Comparison of ENCODE assay signal across 1 cellular context in genomic region chr1:203464226-203464625, GRCh38.
TF ChIP-seq lines count a peak whose summit lies in the region.

No MANE protein-coding gene starts in this region.

TF ChIP-seq in SK-N-SH treated with all-trans-retinoic acid at 6 μM for 48 hours, 23 proteins besides CTCF, POLR2A, EP300 and RAD21 (continued from another document):
- TF ChIP-seq, protein P1, sequence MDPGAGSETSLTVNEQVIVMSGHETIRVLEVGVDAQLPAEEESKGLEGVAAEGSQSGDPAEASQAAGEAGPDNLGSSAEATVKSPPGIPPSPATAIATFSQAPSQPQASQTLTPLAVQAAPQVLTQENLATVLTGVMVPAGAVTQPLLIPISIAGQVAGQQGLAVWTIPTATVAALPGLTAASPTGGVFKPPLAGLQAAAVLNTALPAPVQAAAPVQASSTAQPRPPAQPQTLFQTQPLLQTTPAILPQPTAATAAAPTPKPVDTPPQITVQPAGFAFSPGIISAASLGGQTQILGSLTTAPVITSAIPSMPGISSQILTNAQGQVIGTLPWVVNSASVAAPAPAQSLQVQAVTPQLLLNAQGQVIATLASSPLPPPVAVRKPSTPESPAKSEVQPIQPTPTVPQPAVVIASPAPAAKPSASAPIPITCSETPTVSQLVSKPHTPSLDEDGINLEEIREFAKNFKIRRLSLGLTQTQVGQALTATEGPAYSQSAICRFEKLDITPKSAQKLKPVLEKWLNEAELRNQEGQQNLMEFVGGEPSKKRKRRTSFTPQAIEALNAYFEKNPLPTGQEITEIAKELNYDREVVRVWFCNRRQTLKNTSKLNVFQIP (CRISPR knock-in tag; IDR thresholded peaks at IDR 0.05; ENCODE audit: borderline replicate concordance, low read depth): no peak
- no peak for TF ChIP-seq BACH2 (CRISPR knock-in tag; IDR thresholded peaks at IDR 0.05; ENCODE audit: borderline replicate concordance)
